ENCODE assay signal across 17 cellular contexts in genomic region chr14:61647704-61648103, GRCh38.
"Had no signal": no experiment of that assay in that cellular context is flagged by ENCODE, and none has a peak within 500 bp of the region (broad histone marks: within the 10 kb centered on the region; RNA-seq: fewer than 3 reads in every experiment).

No MANE protein-coding gene starts in this region.

- H3K36me3 Mint-ChIP-seq: type B pancreatic cell had no signal

- H3K4me3 Mint-ChIP-seq: dendritic cell treated with granulocyte-macrophage colony-stimulating factor and Interleukin-4, amounts not matched to agents 40 ng/mL and 50 ng/mL, for 4 days; effector memory CD8-positive, alpha-beta T cell; neural crest cell; type B pancreatic cell had no signal

- H3K27me3 Mint-ChIP-seq: effector memory CD8-positive, alpha-beta T cell had no signal

- H3K9me3 Mint-ChIP-seq: dendritic cell treated with granulocyte-macrophage colony-stimulating factor and Interleukin-4, amounts not matched to agents 40 ng/mL and 50 ng/mL, for 4 days; effector memory CD8-positive, alpha-beta T cell; neural crest cell; type B pancreatic cell had no signal

- H3K27ac Mint-ChIP-seq: dendritic cell treated with granulocyte-macrophage colony-stimulating factor and Interleukin-4, amounts not matched to agents 40 ng/mL and 50 ng/mL, for 4 days; effector memory CD8-positive, alpha-beta T cell; type B pancreatic cell had no signal

- H3K4me1 ChIP-seq: stomach had no signal

- H3K27ac ChIP-seq: right atrium auricular region, stomach, uterus had no signal

- H3K9me3 ChIP-seq: right atrium auricular region, stomach, uterus had no signal

- DNase-seq: effector memory CD8-positive, alpha-beta T cell; erythroblast; left colon; left ventricle myocardium superior; mesendoderm; naive thymus-derived CD4-positive, alpha-beta T cell; small intestine; stimulated activated CD4-positive, alpha-beta T cell treated with anti-CD3 and anti-CD28 coated beads, Interleukin-12 subunit alpha, Interleukin-12 subunit beta, amount 100 ng/mL, for 4 hours; stimulated activated naive CD4-positive, alpha-beta T cell; stomach; substantia nigra; uterus had no signal

- ATAC-seq: effector memory CD8-positive, alpha-beta T cell; left colon; left ventricle myocardium superior; naive thymus-derived CD4-positive, alpha-beta T cell had no signal

- H3K27me3 ChIP-seq: right atrium auricular region, stomach, uterus had no signal

- H3K4me3 ChIP-seq: lung, right atrium auricular region, stomach, uterus had no signal
